In genomic region chr1:14939527-14940284, GRCh38 we compare ENCODE assay signal across 11 cellular contexts.
DNase-seq lines count a peak whose midpoint lies in the region; ATAC-seq, FAIRE-seq and TF ChIP-seq lines count a peak whose summit lies in the region.
"Had no signal": no experiment of that assay in that cellular context is flagged by ENCODE, and none has a peak within 500 bp of the region (broad histone marks: within the 10 kb centered on the region; RNA-seq: fewer than 3 reads in every experiment).

No MANE protein-coding gene starts in this region.

- TF ChIP-seq RAD21 in K562 (CRISPR knock-in tag; conservative IDR thresholded peaks at IDR 0.05 in 1 of 2, IDR thresholded peaks at IDR 0.05 in 1 of 2), result no peak

- H3K4me1 ChIP-seq in HEK293 (ENCODE audit: control insufficient read depth, insufficient read depth, low read length) (0 out of 2 replicates have a peak, but pooled peaks cover 3% of the 10 kb centered on the region), K562 (replicated peaks in 1 of 2; ENCODE audit: control insufficient read depth in 2 of 2, insufficient read depth in 2 of 2, low read length in 2 of 2) (peaks cover 11 to 13% of the 10 kb centered on the region in 2 experiments; a peak in 4 of 5 replicates), keratinocyte (ENCODE audit: control insufficient read depth, extremely low read depth, insufficient read depth, low read length) (peaks cover 15% of the 10 kb centered on the region)

- H3K9me3 Mint-ChIP-seq in T-cell, result no peaks in the 10 kb centered on the region
- H3K9me3 Mint-ChIP-seq: activated naive CD4-positive, alpha-beta T cell treated with anti-CD3 and anti-CD28 coated beads for 36 hours had no signal

- H3K4me3 ChIP-seq in HEK293 (ENCODE audit: low read depth, low read length) (no peak overlapping the region), K562 (no peak overlapping the region), keratinocyte (ENCODE audit: control insufficient read depth in 2 of 3, extremely low read depth in 1 of 3, insufficient read depth in 2 of 3, low read depth in 1 of 3, low read length in 3 of 3) (no peak overlapping the region)

- no peak for TF ChIP-seq POLR2A in K562 (conservative IDR thresholded peaks at IDR 0.05)

- no peaks in the 10 kb centered on the region for H3K36me3 Mint-ChIP-seq in T-cell

- H4K20me1 ChIP-seq in K562 (replicated peaks; ENCODE audit: control insufficient read depth, insufficient read depth, low read length) (no peaks in the 10 kb centered on the region), keratinocyte (ENCODE audit: control insufficient read depth, extremely low read depth, insufficient read depth, low read length) (no peaks in the 10 kb centered on the region)

- CTCF ChIA-PET in HEK293 (lab: Yijun Ruan, JAX) (no interaction called here), K562 (lab: Yijun Ruan, JAX; ENCODE audit: low intra/inter-chr PET ratio) (no interaction called here), T-cell (lab: Charles Lee) (no interaction called here)

- FAIRE-seq in K562 (lab: Jason Lieb, UNC) (peak; percentile 83), keratinocyte (lab: Jason Lieb, UNC) (peak; percentile 94)

- H3K4me2 ChIP-seq in K562 (ENCODE audit: insufficient read depth, low read length) (peak overlapping the region; percentile 30; the same call in 1 of the 2 replicates), keratinocyte (ENCODE audit: control insufficient read depth, extremely low read depth, insufficient read depth, low read depth, low read length) (peak overlapping the region; percentile 43)

- no peaks in the 10 kb centered on the region for H3K4me1 Mint-ChIP-seq in T-cell

- in situ Hi-C loops in K562 (cut with MboI), result no loop called here

- H3K27me3 ChIP-seq in K562 (ENCODE audit: control insufficient read depth in 2 of 2, insufficient read depth in 2 of 2, low read length in 2 of 2), result no peaks in the 10 kb centered on the region; a peak in 1 of 5 replicates
- H3K27me3 ChIP-seq in keratinocyte (ENCODE audit: control insufficient read depth, extremely low read depth, insufficient read depth, low read length), result no peaks in the 10 kb centered on the region

- DNase-seq in A172 (ENCODE audit: low spot score) (peak; percentile 67), K562 (ENCODE audit: extremely low read depth in 1 of 4, low spot score in 3 of 4) (peak; percentile 52 to 67 (median 57)), keratinocyte (ENCODE audit: low read depth, low spot score) (no peak), T-cell (no peak), activated gamma-delta T cell treated with Interleukin-2 at 50 U/mL for 16 hours (no peak)
- DNase-seq in activated naive CD4-positive, alpha-beta T cell treated with anti-CD3 and anti-CD28 coated beads, Interleukin-2, amount 50 U/mL, for 16 hours, result no peak
- DNase-seq: activated naive CD4-positive, alpha-beta T cell treated with anti-CD3 and anti-CD28 coated beads for 36 hours; NCI-H1092; stimulated activated naive CD4-positive, alpha-beta T cell treated with Interleukin-2 at 50 U/mL for 16 hours had no signal

- H3K4me3 Mint-ChIP-seq in T-cell, result no peak overlapping the region
- H3K4me3 Mint-ChIP-seq: activated naive CD4-positive, alpha-beta T cell treated with anti-CD3 and anti-CD28 coated beads for 36 hours had no signal

- 65% methylated on average over 9 of the region's 9 CpGs for WGBS in K562 (ENCODE audit: insufficient coverage, low coverage, missing lambda C conversion rate)

- no peak overlapping the region for H3K27ac Mint-ChIP-seq in T-cell
- H3K27ac Mint-ChIP-seq: activated naive CD4-positive, alpha-beta T cell treated with anti-CD3 and anti-CD28 coated beads for 36 hours had no signal

- peaks cover 0 to 5% of the 10 kb centered on the region in 2 donors for H3K27me3 Mint-ChIP-seq in T-cell

- H3K79me2 ChIP-seq in K562 (ENCODE audit: control insufficient read depth, insufficient read depth, low read length) (peaks cover 33% of the 10 kb centered on the region; the same call in 1 of the 3 replicates), keratinocyte (ENCODE audit: control insufficient read depth, insufficient read depth, low read length) (peaks cover 56% of the 10 kb centered on the region)

- POLR2A ChIA-PET in HEK293 (lab: Yijun Ruan, JAX) (no interaction called here), K562 (lab: Yijun Ruan, JAX) (interaction anchor here (0.5 to 1.1 kb wide), 6 partner anchors 10 to 812 kb away, joined by 3 to 5 read pairs (median 4); no protein-coding TSS in a partner anchor), T-cell (lab: Charles Lee) (no interaction called here)

- H3K9me1 ChIP-seq in K562 (ENCODE audit: control insufficient read depth, insufficient read depth, low read length), result peaks cover 5% of the 10 kb centered on the region
- peaks cover 2% of the 10 kb centered on the region for H3K9me1 ChIP-seq in keratinocyte (ENCODE audit: control insufficient read depth, extremely low read depth, insufficient read depth, low read length)

- intact Hi-C loops in K562 (cut with micrococcal nuclease), result no loop called here

- ATAC-seq in K562, result peak; percentile 90
- no peak for ATAC-seq in T-cell (replicated peaks in 1 of 4)
- ATAC-seq in GM19395 (IDR thresholded peaks at IDR 0.05; ENCODE audit: unreplicated experiment), result no peak

- peak overlapping the region in 1 of 2 experiments; percentile 2; a peak in 3 of 4 replicates for H3K9ac ChIP-seq in K562 (ENCODE audit: insufficient read depth in 1 of 2, low read depth in 2 of 2, low read length in 2 of 2)
- H3K9ac ChIP-seq in keratinocyte (ENCODE audit: control insufficient read depth, extremely low read depth, insufficient read depth, low read length), result peak overlapping the region; percentile 32

- no peaks in the 10 kb centered on the region for H3K36me3 ChIP-seq in HEK293 (ENCODE audit: control insufficient read depth in 2 of 2, insufficient read depth in 1 of 2, low read length in 2 of 2)
- H3K36me3 ChIP-seq in K562 (ENCODE audit: control insufficient read depth, insufficient read depth, low read length), result peaks cover 3% of the 10 kb centered on the region; the same call in 1 of the 3 replicates
- H3K36me3 ChIP-seq in keratinocyte (ENCODE audit: control insufficient read depth in 2 of 2, extremely low read depth in 1 of 2, insufficient read depth in 2 of 2, low read length in 2 of 2), result peaks cover 0 to 2% of the 10 kb centered on the region in 2 experiments

- H2AFZ ChIP-seq in K562 (ENCODE audit: low read depth, low read length) (peak overlapping the region; percentile 71), keratinocyte (ENCODE audit: control insufficient read depth, low read length) (peak overlapping the region; percentile 74)

- dilution Hi-C loops in keratinocyte (cut with MboI; ENCODE audit: extremely low pct_ligation_motif_present, low sequenced_read_pairs), result no loop called here

- TF ChIP-seq EP300 in K562 (IDR thresholded peaks at IDR 0.05; ENCODE audit: low read length), result no peak

- H3K27ac ChIP-seq in HEK293 (ENCODE audit: extremely low read depth, low read depth, low read length) (no peak overlapping the region), K562 (ENCODE audit: extremely low read depth, low read depth, low read length) (peak overlapping the region; percentile 49; the same call in 2 of the 3 replicates), keratinocyte (ENCODE audit: control insufficient read depth, insufficient read depth, low read length) (peak overlapping the region; percentile 75)

- no TSS peak for BruUV-seq in K562 (replicated peaks; lab: Mats Ljungman, UMichigan)

- no peak for TF ChIP-seq CTCF in HEK293 (tag by site-specific recombination; IDR thresholded peaks at IDR 0.05)
- no peak for TF ChIP-seq CTCF in K562 (IDR thresholded peaks at IDR 0.05 in 2 of 3, conservative IDR thresholded peaks at IDR 0.05 in 1 of 3; ENCODE audit: insufficient read depth in 2 of 3, low read depth in 1 of 3, low read length in 3 of 3)
- no peak for TF ChIP-seq CTCF in keratinocyte (optimal IDR thresholded peaks at IDR 0.05 in 1 of 3, IDR thresholded peaks at IDR 0.05 in 1 of 3, conservative IDR thresholded peaks at IDR 0.05 in 1 of 3; ENCODE audit: extremely low read depth in 1 of 3, insufficient read depth in 2 of 3, low read length in 3 of 3)

- H3K9me3 ChIP-seq in HEK293 (ENCODE audit: control insufficient read depth, insufficient read depth, low read depth, low read length) (no peaks in the 10 kb centered on the region), K562 (replicated peaks; ENCODE audit: control insufficient read depth, insufficient read depth, low read depth, low read length) (no peaks in the 10 kb centered on the region), keratinocyte (ENCODE audit: control insufficient read depth, low read depth, low read length) (no peaks in the 10 kb centered on the region)

TF ChIP-seq in HEK293, 187 proteins besides CTCF, POLR2A, EP300 and RAD21 (continues in another document):
- peak; percentile 78 for TF ChIP-seq ZFHX2 (tag by site-specific recombination; conservative IDR thresholded peaks at IDR 0.05)
- TF ChIP-seq ZNF302 (tag by site-specific recombination; IDR thresholded peaks at IDR 0.05; ENCODE audit: low read depth), result no peak
- no peak for TF ChIP-seq ZNF48 (tag by site-specific recombination; IDR thresholded peaks at IDR 0.05)
- TF ChIP-seq GLI4 (tag by site-specific recombination; IDR thresholded peaks at IDR 0.05), result no peak
- TF ChIP-seq MEIS1 (CRISPR knock-in tag; IDR thresholded peaks at IDR 0.05; ENCODE audit: borderline replicate concordance), result no peak
- TF ChIP-seq SALL2 (tag by site-specific recombination; IDR thresholded peaks at IDR 0.05; ENCODE audit: borderline replicate concordance), result no peak
- no peak for TF ChIP-seq ZSCAN30 (tag by site-specific recombination; IDR thresholded peaks at IDR 0.05)
- TF ChIP-seq EGR2 (tag by site-specific recombination; IDR thresholded peaks at IDR 0.05; ENCODE audit: low read depth), result peak; percentile 52; the same call in 1 of the 2 replicates
- peak; percentile 8; the same call in 1 of the 2 replicates for TF ChIP-seq SP2 (tag by site-specific recombination; IDR thresholded peaks at IDR 0.05)

TF ChIP-seq in K562, 482 proteins besides CTCF, POLR2A, EP300 and RAD21 (continues in another document):
- TF ChIP-seq FOS (IDR thresholded peaks at IDR 0.05; ENCODE audit: extremely low read depth, insufficient read length), result peak; percentile 8
- TF ChIP-seq KLF1 (tag; IDR thresholded peaks at IDR 0.05), result peak; percentile 26; the same call in 1 of the 2 replicates
- peak; percentile 92 for TF ChIP-seq RAD51 (IDR thresholded peaks at IDR 0.05; ENCODE audit: borderline replicate concordance, low read depth)
- TF ChIP-seq USF2 (CRISPR knock-in tag; IDR thresholded peaks at IDR 0.05), result peak; percentile 86
- TF ChIP-seq GATAD2B (IDR thresholded peaks at IDR 0.05; ENCODE audit: borderline replicate concordance), result no peak
- no peak for TF ChIP-seq HDAC8 (tag; IDR thresholded peaks at IDR 0.05)
- no peak for TF ChIP-seq TEAD4 (IDR thresholded peaks at IDR 0.05; ENCODE audit: low read length)
- no peak for TF ChIP-seq TEAD4 (CRISPR knock-in tag; IDR thresholded peaks at IDR 0.05; ENCODE audit: borderline replicate concordance)

Comparison
In these comparisons a context has a peak if more than half of its experiments do, and no peak if none do; other contexts are left out.
1. DNase-seq: peak in A172 (single experiment) and K562 (4 of 4); none in keratinocyte (single experiment), activated naive CD4-positive, alpha-beta T cell treated with anti-CD3 and anti-CD28 coated beads, Interleukin-2, amount 50 U/mL, for 16 hours (single experiment), T-cell (0 of 34) and activated gamma-delta T cell treated with Interleukin-2 at 50 U/mL for 16 hours (single experiment).